In genomic region chr3:172341482-172342059, GRCh38 we compare ENCODE assay signal across 7 cellular contexts.
A peak's percentile ranks its signal among the peaks of the same experiment; 100 is the strongest.
DNase-seq lines count a peak whose midpoint lies in the region; ATAC-seq, FAIRE-seq and TF ChIP-seq lines count a peak whose summit lies in the region.

No MANE protein-coding gene starts in this region.

- peak; percentile 85 for ATAC-seq in naive thymus-derived CD4-positive, alpha-beta T cell
- no peak for ATAC-seq in GM18502 (IDR thresholded peaks at IDR 0.05; ENCODE audit: poor library complexity, unreplicated experiment)

- CTCF ChIA-PET in naive thymus-derived CD4-positive, alpha-beta T cell (lab: Charles Lee) = interaction anchor here (0.6 to 3.1 kb wide), 14 partner anchors 9 to 1382 kb away, joined by 3 to 17 read pairs (median 4); no protein-coding TSS in a partner anchor

- H3K4me1 Mint-ChIP-seq in naive thymus-derived CD4-positive, alpha-beta T cell = peaks cover 0 to 2% (median 0%) of the 10 kb centered on the region in 7 donors

- H3K4me1 ChIP-seq in naive thymus-derived CD4-positive, alpha-beta T cell (ENCODE audit: control insufficient read depth in 2 of 2, insufficient read depth in 2 of 2, low read length in 2 of 2) = no peaks in the 10 kb centered on the region

- H3K9me3 ChIP-seq in naive thymus-derived CD4-positive, alpha-beta T cell (ENCODE audit: control insufficient read depth in 2 of 3, low read length in 3 of 3) = no peaks in the 10 kb centered on the region

- H3K27me3 Mint-ChIP-seq in naive thymus-derived CD4-positive, alpha-beta T cell = no peaks in the 10 kb centered on the region

- POLR2A ChIA-PET in naive thymus-derived CD4-positive, alpha-beta T cell (lab: Charles Lee) = no interaction called here

- H3K27ac Mint-ChIP-seq in naive thymus-derived CD4-positive, alpha-beta T cell = no peak overlapping the region

- no peak overlapping the region for H3K27ac ChIP-seq in naive thymus-derived CD4-positive, alpha-beta T cell (ENCODE audit: low read depth, low read length)

- intact Hi-C loops in naive thymus-derived CD4-positive, alpha-beta T cell (cut with micrococcal nuclease) = loop anchor here (1.0 to 10.0 kb wide), 17 partner anchors 256 to 1380 kb away; partner anchors contain the start of gene ECT2 (in 1 of the 2)

- H3K9me3 Mint-ChIP-seq in naive thymus-derived CD4-positive, alpha-beta T cell = no peaks in the 10 kb centered on the region

- peaks cover 0 to 52% (median 20%) of the 10 kb centered on the region in 5 donors for H3K36me3 Mint-ChIP-seq in naive thymus-derived CD4-positive, alpha-beta T cell

- no peak overlapping the region for H3K4me3 Mint-ChIP-seq in naive thymus-derived CD4-positive, alpha-beta T cell

- no peak overlapping the region for H3K4me3 ChIP-seq in naive thymus-derived CD4-positive, alpha-beta T cell (ENCODE audit: low read length)

- H3K27me3 ChIP-seq in naive thymus-derived CD4-positive, alpha-beta T cell (ENCODE audit: control insufficient read depth in 2 of 2, insufficient read depth in 2 of 2, low read length in 2 of 2) = no peaks in the 10 kb centered on the region

- H3K36me3 ChIP-seq in naive thymus-derived CD4-positive, alpha-beta T cell (ENCODE audit: control insufficient read depth in 2 of 3, insufficient read depth in 3 of 3, low read length in 3 of 3) = peaks cover 0 to 27% (median 0%) of the 10 kb centered on the region in 3 experiments

- FAIRE-seq in G401.6 (lab: Jason Lieb, UNC) = peak; percentile 87

- no peak for TF ChIP-seq POLR2A in erythroblast (IDR thresholded peaks at IDR 0.05; ENCODE audit: low read length)

- peak; percentile 75 for DNase-seq in H4 (ENCODE audit: low spot score)
- peak; percentile 57 for DNase-seq in NCI-H1092 treated with DMSO at 0.1 percent for 48 hours (lab: John Stamatoyannopoulos, UW)
- peak; percentile 3 for DNase-seq in SHP77 treated with DMSO at 0.1 percent for 48 hours (lab: John Stamatoyannopoulos, UW)
- DNase-seq in erythroblast (lab: John Stamatoyannopoulos, UW) = peak; percentile 64 to 77
- peak in 7 of 9 donors; percentile 30 to 73 (median 67) for DNase-seq in naive thymus-derived CD4-positive, alpha-beta T cell

Comparison
In these comparisons a context has a peak if more than half of its experiments do, and no peak if none do; other contexts are left out.
1. DNase-seq: peak in every context shown above with its lines; median percentile 75 in H4; 70 in erythroblast; 67 in naive thymus-derived CD4-positive, alpha-beta T cell; 57 in NCI-H1092 treated with DMSO at 0.1 percent for 48 hours; 3 in SHP77 treated with DMSO at 0.1 percent for 48 hours.